ENCODE assay signal across 1 cellular context in genomic region chr14:68386950-68387779, GRCh38.
A peak's percentile ranks its signal among the peaks of the same experiment; 100 is the strongest.
TF ChIP-seq lines count a peak whose summit lies in the region.

No MANE protein-coding gene starts in this region.

TF ChIP-seq in SK-N-SH, 30 proteins besides CTCF, POLR2A, EP300 and RAD21 (continued from another document):
- no peak for TF ChIP-seq IRF3 (IDR thresholded peaks at IDR 0.05; ENCODE audit: low read depth, low read length)
- peak; percentile 9; the same call in 1 of the 2 replicates for TF ChIP-seq MXI1 (IDR thresholded peaks at IDR 0.05; ENCODE audit: low read depth, low read length)
- TF ChIP-seq CHD2 (IDR thresholded peaks at IDR 0.05; ENCODE audit: low read length, partially characterized antibody): peak; percentile 27
- TF ChIP-seq NFIC (IDR thresholded peaks at IDR 0.05; ENCODE audit: borderline replicate concordance): peak; percentile 80
- TF ChIP-seq TEAD4 (IDR thresholded peaks at IDR 0.05; ENCODE audit: borderline replicate concordance, insufficient read depth): no peak
- no peak for TF ChIP-seq SIN3A (IDR thresholded peaks at IDR 0.05; ENCODE audit: borderline replicate concordance, low read depth, low read length)
- TF ChIP-seq YY1 (IDR thresholded peaks at IDR 0.05; ENCODE audit: low read depth): no peak
- TF ChIP-seq RCOR1 (IDR thresholded peaks at IDR 0.05; ENCODE audit: low read length): peak; percentile 76
- no peak; the same call in 1 of the 2 replicates for TF ChIP-seq GATA2 (CRISPR knock-in tag; IDR thresholded peaks at IDR 0.05)
- TF ChIP-seq TCF12 (IDR thresholded peaks at IDR 0.05): peak; percentile 82
- no peak for TF ChIP-seq USF1 (IDR thresholded peaks at IDR 0.05; ENCODE audit: borderline replicate concordance, low read depth)
- TF ChIP-seq EZH2phosphoT487 (IDR thresholded peaks at IDR 0.05; ENCODE audit: borderline replicate concordance, low read depth): no peak
- TF ChIP-seq RXRA (IDR thresholded peaks at IDR 0.05; ENCODE audit: borderline replicate concordance, low read depth): no peak
- no peak for TF ChIP-seq GABPA (IDR thresholded peaks at IDR 0.05; ENCODE audit: low read depth)
- no peak for TF ChIP-seq REST (IDR thresholded peaks at IDR 0.05; ENCODE audit: low read depth, low read length)
- no peak for TF ChIP-seq USF2 (IDR thresholded peaks at IDR 0.05; ENCODE audit: borderline replicate concordance, low read depth, low read length)
- no peak for TF ChIP-seq FOXJ3 (CRISPR knock-in tag; IDR thresholded peaks at IDR 0.05)
- TF ChIP-seq TAF1 (IDR thresholded peaks at IDR 0.05; ENCODE audit: borderline replicate concordance, low read depth, low read length): 0 out of 2 replicates have a peak, but pooled peaks have one; percentile 26
- TF ChIP-seq MAX (IDR thresholded peaks at IDR 0.05; ENCODE audit: low read depth): no peak; the same call in 1 of the 2 replicates
- no peak for TF ChIP-seq NRF1 (IDR thresholded peaks at IDR 0.05; ENCODE audit: low read depth, low read length)
- no peak for TF ChIP-seq FOSL2 (IDR thresholded peaks at IDR 0.05; ENCODE audit: borderline replicate concordance, low read depth)
- peak; percentile 27 for TF ChIP-seq SMC3 (IDR thresholded peaks at IDR 0.05; ENCODE audit: low read depth, low read length)
TF ChIP-seq in SK-N-SH: peak in this region for 10.
